Comparison of ENCODE assay signal across 9 cellular contexts in the genomic region with DNA sequence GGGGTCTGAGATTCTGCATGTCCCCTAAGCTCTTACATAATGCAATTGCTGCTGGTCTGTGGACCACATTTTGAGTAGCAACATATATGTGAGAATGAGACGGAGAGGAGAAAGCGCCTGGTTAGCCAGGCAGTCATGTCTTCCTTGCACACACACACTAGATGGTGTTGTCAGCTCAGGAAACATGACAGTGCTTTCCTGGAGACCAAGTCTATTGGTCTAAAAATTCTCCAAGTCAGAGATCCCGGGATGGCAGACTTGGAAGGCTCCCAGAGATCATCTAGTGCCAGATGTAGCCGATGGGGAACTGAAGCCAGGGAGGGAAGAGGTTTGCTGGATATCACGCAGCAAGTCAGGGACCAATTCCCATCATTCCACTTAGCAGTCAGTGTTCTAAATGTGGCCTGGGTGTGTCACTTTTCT. TPM values are rescaled to one million over a fixed set of nuclear protein-coding genes. Genes with fewer than 3 reads are reported as not detected.
DNase-seq lines count a peak whose midpoint lies in the region; ATAC-seq and TF ChIP-seq lines count a peak whose summit lies in the region.
"Had no signal": no experiment of that assay in that cellular context is flagged by ENCODE, and none has a peak within 500 bp of the region (broad histone marks: within the 10 kb centered on the region; RNA-seq: fewer than 3 reads in every experiment).

No MANE protein-coding gene starts in this region.

- no peak overlapping the region for H3K27ac Mint-ChIP-seq in endothelial cell (ENCODE audit: unreplicated experiment)
- H3K27ac Mint-ChIP-seq: dendritic cell treated with granulocyte-macrophage colony-stimulating factor and Interleukin-4, amounts not matched to agents 40 ng/mL and 50 ng/mL, for 4 days had no signal

- peak; percentile 92 for DNase-seq in DMS 273 (lab: John Stamatoyannopoulos, UW; ENCODE audit: unreplicated experiment)
- peak; percentile 56 for DNase-seq in NCI-H460 (ENCODE audit: extremely low read depth, low read depth)
- DNase-seq in endothelial cell (ENCODE audit: low spot score), result peak; percentile 24
- DNase-seq in middle frontal gyrus (ENCODE audit: extremely low spot score, low spot score), result peak; percentile 35
- DNase-seq in germinal center (ENCODE audit: low spot score), result no peak

- ATAC-seq in GM18909 (IDR thresholded peaks at IDR 0.05; ENCODE audit: poor library complexity, unreplicated experiment), result no peak
- no peak for ATAC-seq in HG02571 (IDR thresholded peaks at IDR 0.05; ENCODE audit: unreplicated experiment)
- no peak for ATAC-seq in HG02759 (IDR thresholded peaks at IDR 0.05; ENCODE audit: unreplicated experiment)

- no peak overlapping the region for H3K4me3 Mint-ChIP-seq in endothelial cell (ENCODE audit: unreplicated experiment)
- H3K4me3 Mint-ChIP-seq: dendritic cell treated with granulocyte-macrophage colony-stimulating factor and Interleukin-4, amounts not matched to agents 40 ng/mL and 50 ng/mL, for 4 days had no signal

- peaks cover 6% of the 10 kb centered on the region for H3K27me3 Mint-ChIP-seq in endothelial cell (ENCODE audit: unreplicated experiment)

- H3K9me3 Mint-ChIP-seq in endothelial cell (ENCODE audit: unreplicated experiment), result no peaks in the 10 kb centered on the region
- H3K9me3 Mint-ChIP-seq: dendritic cell treated with granulocyte-macrophage colony-stimulating factor and Interleukin-4, amounts not matched to agents 40 ng/mL and 50 ng/mL, for 4 days had no signal

- H3K36me3 Mint-ChIP-seq in endothelial cell (ENCODE audit: low read depth, unreplicated experiment), result no peaks in the 10 kb centered on the region

- no peak for TF ChIP-seq CTCF in endothelial cell (IDR thresholded peaks at IDR 0.05; ENCODE audit: unreplicated experiment)

- peaks cover 10% of the 10 kb centered on the region for H3K4me1 Mint-ChIP-seq in endothelial cell (ENCODE audit: unreplicated experiment)

RNA-seq across cellular contexts. Expression of gene GALNT12, which starts 53.4 kb away (rescaled TPM):
- 8.6 and 8.8 TPM in 2 replicates for total RNA-seq in NCI-H460 (2014; rRNA removed; shearing (Covaris generic))
- polyA plus RNA-seq in NCI-H460 (2014; cell fraction: nucleus; rRNA removed), result 23.5 and 35.7 TPM in 2 replicates
- total RNA-seq in endothelial cell (ENCODE audit: unreplicated experiment), result 1.7 TPM
